ENCODE assay signal across 10 cellular contexts in the genomic region with DNA sequence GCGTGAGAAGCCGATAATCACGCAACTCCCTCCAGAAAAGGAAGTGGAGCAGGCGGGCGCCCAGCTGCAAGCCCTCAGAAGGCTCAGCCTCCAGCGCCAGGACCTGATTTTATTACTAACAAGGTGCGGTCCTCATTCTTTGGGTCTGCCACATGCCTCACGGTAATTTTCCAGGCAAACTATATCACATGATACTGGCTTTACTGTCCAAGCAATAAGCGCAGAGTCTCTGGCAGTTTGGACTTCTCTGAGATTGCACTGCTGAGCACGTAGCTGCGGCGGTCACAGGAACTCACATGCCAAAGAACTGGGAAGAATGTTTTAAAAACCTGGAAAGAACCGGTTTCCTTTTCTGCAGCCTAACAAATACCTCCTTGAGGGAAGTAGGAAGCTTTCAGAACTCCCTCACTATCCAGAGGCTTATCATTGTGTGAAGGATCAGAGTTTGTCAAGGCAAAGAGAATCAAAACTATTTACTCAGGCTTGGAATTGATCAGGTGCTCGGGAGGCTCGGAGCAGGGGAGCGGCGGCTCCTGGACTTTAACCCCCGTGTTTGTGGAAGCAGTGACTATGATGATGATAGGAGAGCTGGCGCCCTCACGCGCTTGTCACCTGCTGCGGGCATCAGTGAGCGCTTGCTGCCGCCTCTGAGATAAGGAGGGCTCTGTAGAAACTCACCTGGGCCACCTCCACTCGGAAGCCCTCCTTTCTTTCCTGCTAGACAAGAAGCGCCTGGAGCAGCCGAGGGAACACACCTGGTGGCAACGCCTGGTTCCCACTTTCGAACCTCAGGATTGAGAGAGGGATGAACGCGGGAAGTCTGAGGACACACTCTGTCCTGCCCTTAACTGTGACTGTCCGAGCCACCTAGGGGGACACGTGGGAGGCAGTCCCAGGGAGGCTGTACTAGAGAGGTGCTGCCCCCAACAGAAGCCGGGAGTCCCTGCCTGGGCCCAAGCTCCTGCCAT. TPM values are rescaled to one million over a fixed set of nuclear protein-coding genes. Genes with fewer than 3 reads are reported as not detected.
DNase-seq lines count a peak whose midpoint lies in the region; ATAC-seq lines count a peak whose summit lies in the region.
"Had no signal": no experiment of that assay in that cellular context is flagged by ENCODE, and none has a peak within 500 bp of the region (broad histone marks: within the 10 kb centered on the region; RNA-seq: fewer than 3 reads in every experiment).

No MANE protein-coding gene starts in this region.

- no peaks in the 10 kb centered on the region for H3K36me3 ChIP-seq in skeletal muscle tissue (ENCODE audit: control insufficient read depth in 3 of 3, insufficient read depth in 3 of 3, low read length in 3 of 3)
- H3K36me3 ChIP-seq: cardiac muscle cell, spleen had no signal

- peak; percentile 63 for DNase-seq in HuH-7.5 (ENCODE audit: low spot score)
- DNase-seq in SW480 (ENCODE audit: low spot score), result peak; percentile 81
- DNase-seq in iPS-NIHi11 (ENCODE audit: low spot score), result peak; percentile 27
- DNase-seq in T-cell, result no peak
- DNase-seq in NCI-H1694 treated with DMSO at 0.1 percent for 48 hours (lab: John Stamatoyannopoulos, UW), result no peak
- DNase-seq: spleen had no signal

- no peak overlapping the region for H3K4me3 Mint-ChIP-seq in T-cell

- peak overlapping the region; percentile 71 for H3K27ac ChIP-seq in skeletal muscle tissue (ENCODE audit: low read depth, low read length)
- H3K27ac ChIP-seq: cardiac muscle cell, spleen had no signal

- POLR2A ChIA-PET in T-cell (lab: Charles Lee), result no interaction called here

- no peaks in the 10 kb centered on the region for H3K27me3 Mint-ChIP-seq in T-cell

- H3K27ac Mint-ChIP-seq in T-cell, result no peak overlapping the region

- H3K27me3 ChIP-seq in skeletal muscle tissue (ENCODE audit: control insufficient read depth in 3 of 3, insufficient read depth in 3 of 3, low read length in 3 of 3), result peaks cover 0 to 13% (median 0%) of the 10 kb centered on the region in 3 donors
- H3K27me3 ChIP-seq: cardiac muscle cell, spleen had no signal

- peak overlapping the region; percentile 8 to 61 (median 57) for H3K4me3 ChIP-seq in skeletal muscle tissue (ENCODE audit: low read length in 3 of 3)
- H3K4me3 ChIP-seq: cardiac muscle cell had no signal

- H3K4me1 Mint-ChIP-seq in T-cell, result peaks cover 0 to 3% (median 0%) of the 10 kb centered on the region in 3 donors

- no peak for ATAC-seq in HG02852 (IDR thresholded peaks at IDR 0.05; ENCODE audit: unreplicated experiment)
- no peak for ATAC-seq in T-cell (replicated peaks in 1 of 4)
- ATAC-seq in GM21447 (IDR thresholded peaks at IDR 0.05; ENCODE audit: unreplicated experiment), result no peak

- peaks cover 0 to 6% (median 4%) of the 10 kb centered on the region in 3 donors for H3K9me3 ChIP-seq in skeletal muscle tissue (ENCODE audit: control insufficient read depth in 3 of 3, low read length in 3 of 3)

- peaks cover 7 to 19% (median 7%) of the 10 kb centered on the region in 3 donors for H3K4me1 ChIP-seq in skeletal muscle tissue (ENCODE audit: control insufficient read depth in 3 of 3, insufficient read depth in 3 of 3, low read length in 3 of 3)
- H3K4me1 ChIP-seq: spleen had no signal

- peaks cover 3 to 26% (median 11%) of the 10 kb centered on the region in 3 donors for H3K9me3 Mint-ChIP-seq in T-cell

- peak overlapping the region; percentile 22 to 54 (median 34) for H3K9ac ChIP-seq in skeletal muscle tissue (ENCODE audit: low read depth in 1 of 3, low read length in 3 of 3)

- peaks cover 4% of the 10 kb centered on the region for H3K36me3 Mint-ChIP-seq in T-cell

- CTCF ChIA-PET in T-cell (lab: Charles Lee), result no interaction called here

RNA-seq across cellular contexts. Expression of gene SYNJ2, which starts 27.2 kb away (rescaled TPM):
- total RNA-seq in skeletal muscle tissue, result 8.4 TPM
- 10 to 100 TPM; 20.0 to 37.0 (median 22.3) TPM for total RNA-seq in T-cell

Comparison
In these comparisons a context has a peak if more than half of its experiments do, and no peak if none do; other contexts are left out.
1. DNase-seq: peak in HuH-7.5 (single experiment), SW480 (single experiment) and iPS-NIHi11 (single experiment); none in T-cell (0 of 34) and NCI-H1694 treated with DMSO at 0.1 percent for 48 hours (single experiment).